Comparison of ENCODE assay signal across 14 cellular contexts in the genomic region with DNA sequence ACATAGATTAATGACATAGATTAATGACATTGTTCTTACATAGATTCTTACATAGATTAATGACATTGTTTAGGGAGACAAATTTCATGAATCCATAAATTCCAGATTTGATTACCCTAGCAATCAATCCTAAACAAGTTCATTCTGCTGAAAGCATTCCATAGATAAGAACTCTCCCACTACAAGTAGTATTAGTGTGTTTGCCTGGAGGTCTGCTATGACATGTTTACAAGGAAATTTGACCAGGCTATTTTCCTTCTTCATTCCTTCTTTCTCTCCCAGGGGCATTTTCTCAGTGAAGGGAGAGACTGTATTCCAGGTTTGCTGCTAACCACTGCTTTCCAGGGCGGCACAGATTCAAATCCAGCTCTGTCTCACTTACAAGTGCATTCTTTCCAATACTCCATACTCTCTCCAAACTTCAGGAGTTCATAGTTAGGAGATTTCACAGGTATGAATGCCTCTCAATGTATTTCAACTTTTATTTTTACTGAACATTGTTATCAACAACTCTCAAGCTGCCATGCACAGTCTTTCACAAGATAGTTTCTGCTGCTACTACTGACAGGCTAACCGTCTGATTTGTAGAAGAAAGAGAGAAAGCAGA.
"Had no signal": no experiment of that assay in that cellular context is flagged by ENCODE, and none has a peak within 500 bp of the region (broad histone marks: within the 10 kb centered on the region; RNA-seq: fewer than 3 reads in every experiment).

No MANE protein-coding gene starts in this region.

- H3K27ac ChIP-seq: adrenal gland, foreskin keratinocyte, ovary, right lobe of liver had no signal

- H3K27me3 ChIP-seq: adrenal gland, ovary, right lobe of liver, uterus had no signal

- H3K36me3 ChIP-seq: adrenal gland, ovary, right lobe of liver, uterus had no signal

- H3K9me3 ChIP-seq: adrenal gland, ovary, right lobe of liver, uterus had no signal

- ATAC-seq: activated CD4-positive, CD25-positive, alpha-beta regulatory T cell treated with anti-CD3 and anti-CD28 coated beads, Interleukin-2, amount 50 U/mL, for 24 hours; foreskin keratinocyte; left ventricle myocardium superior; naive thymus-derived CD8-positive, alpha-beta T cell; right lobe of liver; stimulated activated memory B cell treated with anti-CD40 and anti-IgM and Interleukin-4, amounts not matched to agents 10 μg/mL and 1 μg/mL and 100 μg/mL, for 72 hours had no signal

- DNase-seq: activated CD4-positive, alpha-beta T cell treated with anti-CD3 and anti-CD28 coated beads, Interleukin-2, amount 10 ng/mL, durations not matched to agents 7 days and 5 days; activated gamma-delta T cell; adrenal gland; dermis blood vessel endothelial cell; left ventricle myocardium superior; naive thymus-derived CD8-positive, alpha-beta T cell; ovary; right lobe of liver; small intestine; stimulated activated CD4-positive, alpha-beta T cell treated with anti-CD3 and anti-CD28 coated beads, Interleukin-4, amount 100 ng/mL, for 4 hours; uterus had no signal

- H3K4me1 ChIP-seq: adrenal gland, foreskin keratinocyte, right lobe of liver had no signal

- H3K4me3 ChIP-seq: adrenal gland, ovary, right lobe of liver, uterus had no signal
